1 cellular context compared by ENCODE assay signal in the genomic region with DNA sequence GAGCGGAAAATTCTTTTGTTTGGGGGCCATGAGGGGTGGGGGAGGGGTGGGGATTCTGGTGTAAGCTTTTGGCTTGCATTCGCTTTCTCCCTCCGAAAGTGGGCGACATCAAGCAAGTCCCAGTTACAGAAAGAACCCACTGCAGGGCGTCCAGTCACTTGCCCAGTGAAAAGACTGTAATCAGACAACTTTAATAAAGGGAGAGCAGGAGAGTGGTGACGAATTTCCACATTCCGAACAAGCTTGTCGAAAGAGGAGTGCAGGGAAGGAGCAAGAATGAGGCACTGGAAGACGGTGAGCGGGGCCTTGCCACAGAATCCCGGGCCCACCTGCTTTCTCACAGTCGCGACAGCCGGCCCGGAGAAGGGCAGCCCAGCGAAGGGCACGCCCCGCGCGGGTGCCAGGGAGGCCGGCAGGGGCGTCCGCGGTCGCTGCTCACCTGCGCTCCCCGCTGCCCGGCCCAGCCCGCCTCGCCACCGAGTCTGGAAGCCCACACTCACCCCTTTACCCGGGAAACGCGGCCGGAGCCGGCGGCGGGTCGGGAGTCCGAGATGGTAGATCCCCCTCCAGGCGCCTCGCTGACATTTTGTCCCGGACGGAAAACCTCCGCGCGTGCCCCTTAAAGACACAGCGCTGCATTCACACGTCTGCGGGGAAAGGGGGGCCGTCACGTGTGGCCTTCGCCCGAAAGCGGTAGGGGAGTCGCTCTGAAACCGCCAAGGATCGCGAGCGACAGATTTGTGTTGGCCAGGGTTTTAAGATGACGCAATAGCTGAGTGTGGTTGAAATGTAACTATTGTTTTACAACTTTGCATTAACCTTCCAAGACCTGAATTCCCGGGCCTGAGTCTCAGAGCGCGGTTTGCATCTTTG.
TF ChIP-seq lines count a peak whose summit lies in the region.

A gene with protein sequence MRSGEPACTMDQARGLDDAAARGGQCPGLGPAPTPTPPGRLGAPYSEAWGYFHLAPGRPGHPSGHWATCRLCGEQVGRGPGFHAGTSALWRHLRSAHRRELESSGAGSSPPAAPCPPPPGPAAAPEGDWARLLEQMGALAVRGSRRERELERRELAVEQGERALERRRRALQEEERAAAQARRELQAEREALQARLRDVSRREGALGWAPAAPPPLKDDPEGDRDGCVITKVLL (minus strand): TSS at position 675 of the 873 bp plus-strand sequence. CDS start 9,407 bp downstream, outside the sequence.

TF ChIP-seq in HepG2, 621 proteins besides CTCF, POLR2A, EP300 and RAD21 (continued from another document and continues in another):
- no peak for TF ChIP-seq GABPA (IDR thresholded peaks at IDR 0.05; ENCODE audit: low read depth, low read length)
- no peak for TF ChIP-seq GABPA (CRISPR knock-in tag; IDR thresholded peaks at IDR 0.05; ENCODE audit: low read depth)
- TF ChIP-seq ZFAT (CRISPR knock-in tag; conservative IDR thresholded peaks at IDR 0.05) = no peak
- TF ChIP-seq, protein P1, sequence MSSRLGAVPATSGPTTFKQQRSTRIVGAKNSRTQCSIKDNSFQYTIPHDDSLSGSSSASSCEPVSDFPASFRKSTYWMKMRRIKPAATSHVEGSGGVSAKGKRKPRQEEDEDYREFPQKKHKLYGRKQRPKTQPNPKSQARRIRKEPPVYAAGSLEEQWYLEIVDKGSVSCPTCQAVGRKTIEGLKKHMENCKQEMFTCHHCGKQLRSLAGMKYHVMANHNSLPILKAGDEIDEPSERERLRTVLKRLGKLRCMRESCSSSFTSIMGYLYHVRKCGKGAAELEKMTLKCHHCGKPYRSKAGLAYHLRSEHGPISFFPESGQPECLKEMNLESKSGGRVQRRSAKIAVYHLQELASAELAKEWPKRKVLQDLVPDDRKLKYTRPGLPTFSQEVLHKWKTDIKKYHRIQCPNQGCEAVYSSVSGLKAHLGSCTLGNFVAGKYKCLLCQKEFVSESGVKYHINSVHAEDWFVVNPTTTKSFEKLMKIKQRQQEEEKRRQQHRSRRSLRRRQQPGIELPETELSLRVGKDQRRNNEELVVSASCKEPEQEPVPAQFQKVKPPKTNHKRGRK (CRISPR knock-in tag; IDR thresholded peaks at IDR 0.05) = no peak
- TF ChIP-seq ZNF292 (CRISPR knock-in tag; IDR thresholded peaks at IDR 0.05; ENCODE audit: borderline replicate concordance, low read depth) = no peak
- no peak for TF ChIP-seq NFATC3 (CRISPR knock-in tag; IDR thresholded peaks at IDR 0.05)
- TF ChIP-seq ZBED4 (CRISPR knock-in tag; IDR thresholded peaks at IDR 0.05; ENCODE audit: borderline replicate concordance) = peak; percentile 84
- TF ChIP-seq ZNF501 (CRISPR knock-in tag; IDR thresholded peaks at IDR 0.05) = 0 out of 2 replicates have a peak, but pooled peaks have one; percentile 76
- TF ChIP-seq, protein P2, sequence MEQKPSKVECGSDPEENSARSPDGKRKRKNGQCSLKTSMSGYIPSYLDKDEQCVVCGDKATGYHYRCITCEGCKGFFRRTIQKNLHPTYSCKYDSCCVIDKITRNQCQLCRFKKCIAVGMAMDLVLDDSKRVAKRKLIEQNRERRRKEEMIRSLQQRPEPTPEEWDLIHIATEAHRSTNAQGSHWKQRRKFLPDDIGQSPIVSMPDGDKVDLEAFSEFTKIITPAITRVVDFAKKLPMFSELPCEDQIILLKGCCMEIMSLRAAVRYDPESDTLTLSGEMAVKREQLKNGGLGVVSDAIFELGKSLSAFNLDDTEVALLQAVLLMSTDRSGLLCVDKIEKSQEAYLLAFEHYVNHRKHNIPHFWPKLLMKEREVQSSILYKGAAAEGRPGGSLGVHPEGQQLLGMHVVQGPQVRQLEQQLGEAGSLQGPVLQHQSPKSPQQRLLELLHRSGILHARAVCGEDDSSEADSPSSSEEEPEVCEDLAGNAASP (CRISPR knock-in tag; IDR thresholded peaks at IDR 0.05; ENCODE audit: borderline replicate concordance) = no peak; the same call in 1 of the 2 replicates
- TF ChIP-seq CCDC6 (CRISPR knock-in tag; IDR thresholded peaks at IDR 0.05) = no peak
- TF ChIP-seq, protein P3, sequence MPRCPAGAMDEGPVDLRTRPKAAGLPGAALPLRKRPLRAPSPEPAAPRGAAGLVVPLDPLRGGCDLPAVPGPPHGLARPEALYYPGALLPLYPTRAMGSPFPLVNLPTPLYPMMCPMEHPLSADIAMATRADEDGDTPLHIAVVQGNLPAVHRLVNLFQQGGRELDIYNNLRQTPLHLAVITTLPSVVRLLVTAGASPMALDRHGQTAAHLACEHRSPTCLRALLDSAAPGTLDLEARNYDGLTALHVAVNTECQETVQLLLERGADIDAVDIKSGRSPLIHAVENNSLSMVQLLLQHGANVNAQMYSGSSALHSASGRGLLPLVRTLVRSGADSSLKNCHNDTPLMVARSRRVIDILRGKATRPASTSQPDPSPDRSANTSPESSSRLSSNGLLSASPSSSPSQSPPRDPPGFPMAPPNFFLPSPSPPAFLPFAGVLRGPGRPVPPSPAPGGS (CRISPR knock-in tag; IDR thresholded peaks at IDR 0.05) = no peak; the same call in 1 of the 2 replicates
- no peak for TF ChIP-seq REL (CRISPR knock-in tag; conservative IDR thresholded peaks at IDR 0.05)
- TF ChIP-seq ZNF441 (CRISPR knock-in tag; IDR thresholded peaks at IDR 0.05; ENCODE audit: borderline replicate concordance) = no peak
- peak; percentile 47 for TF ChIP-seq GFI1 (CRISPR knock-in tag; IDR thresholded peaks at IDR 0.05; ENCODE audit: borderline replicate concordance)
- TF ChIP-seq ZNF367 (CRISPR knock-in tag; IDR thresholded peaks at IDR 0.05; ENCODE audit: borderline replicate concordance) = no peak
- TF ChIP-seq NRL (CRISPR knock-in tag; IDR thresholded peaks at IDR 0.05; ENCODE audit: borderline replicate concordance) = peak; percentile 49; the same call in 1 of the 2 replicates
- TF ChIP-seq ZNF138 (CRISPR knock-in tag; IDR thresholded peaks at IDR 0.05; ENCODE audit: low read depth) = peak; percentile 88; the same call in 1 of the 2 replicates
- 0 out of 2 replicates have a peak, but pooled peaks have one; percentile 23 for TF ChIP-seq SALL2 (CRISPR knock-in tag; IDR thresholded peaks at IDR 0.05)
- TF ChIP-seq, protein P4, sequence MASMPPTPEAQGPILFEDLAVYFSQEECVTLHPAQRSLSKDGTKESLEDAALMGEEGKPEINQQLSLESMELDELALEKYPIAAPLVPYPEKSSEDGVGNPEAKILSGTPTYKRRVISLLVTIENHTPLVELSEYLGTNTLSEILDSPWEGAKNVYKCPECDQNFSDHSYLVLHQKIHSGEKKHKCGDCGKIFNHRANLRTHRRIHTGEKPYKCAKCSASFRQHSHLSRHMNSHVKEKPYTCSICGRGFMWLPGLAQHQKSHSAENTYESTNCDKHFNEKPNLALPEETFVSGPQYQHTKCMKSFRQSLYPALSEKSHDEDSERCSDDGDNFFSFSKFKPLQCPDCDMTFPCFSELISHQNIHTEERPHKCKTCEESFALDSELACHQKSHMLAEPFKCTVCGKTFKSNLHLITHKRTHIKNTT (CRISPR knock-in tag; IDR thresholded peaks at IDR 0.05) = no peak
- no peak for TF ChIP-seq ZNF30 (CRISPR knock-in tag; IDR thresholded peaks at IDR 0.05)
- peak; percentile 9; the same call in 1 of the 2 replicates for TF ChIP-seq FOXA3 (CRISPR knock-in tag; IDR thresholded peaks at IDR 0.05)
- no peak for TF ChIP-seq ZNF510 (CRISPR knock-in tag; IDR thresholded peaks at IDR 0.05; ENCODE audit: low read depth)
- TF ChIP-seq TOE1 (CRISPR knock-in tag; IDR thresholded peaks at IDR 0.05) = no peak
- TF ChIP-seq CC2D1A (CRISPR knock-in tag; IDR thresholded peaks at IDR 0.05) = no peak
- TF ChIP-seq ZMAT5 (CRISPR knock-in tag; IDR thresholded peaks at IDR 0.05; ENCODE audit: borderline replicate concordance, low read depth) = no peak
- TF ChIP-seq, protein P5, sequence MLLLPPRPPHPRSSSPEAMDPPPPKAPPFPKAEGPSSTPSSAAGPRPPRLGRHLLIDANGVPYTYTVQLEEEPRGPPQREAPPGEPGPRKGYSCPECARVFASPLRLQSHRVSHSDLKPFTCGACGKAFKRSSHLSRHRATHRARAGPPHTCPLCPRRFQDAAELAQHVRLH (CRISPR knock-in tag; IDR thresholded peaks at IDR 0.05; ENCODE audit: borderline replicate concordance, low read depth) = no peak
- TF ChIP-seq GATA4 (IDR thresholded peaks at IDR 0.05; ENCODE audit: borderline replicate concordance, low read depth) = no peak
- no peak for TF ChIP-seq ELF1 (CRISPR knock-in tag; IDR thresholded peaks at IDR 0.05)
- no peak for TF ChIP-seq FOXJ3 (CRISPR knock-in tag; IDR thresholded peaks at IDR 0.05; ENCODE audit: borderline replicate concordance)
- no peak for TF ChIP-seq SMARCE1 (IDR thresholded peaks at IDR 0.05; ENCODE audit: borderline replicate concordance)
- TF ChIP-seq ZNF282 (IDR thresholded peaks at IDR 0.05; ENCODE audit: partially characterized antibody) = no peak
- no peak for TF ChIP-seq ZNF619 (CRISPR knock-in tag; IDR thresholded peaks at IDR 0.05)
- TF ChIP-seq ZNF232 (CRISPR knock-in tag; IDR thresholded peaks at IDR 0.05; ENCODE audit: borderline replicate concordance) = peak; percentile 32; the same call in 1 of the 2 replicates
- no peak for TF ChIP-seq ZNF780A (CRISPR knock-in tag; IDR thresholded peaks at IDR 0.05)
- TF ChIP-seq TSC22D2 (CRISPR knock-in tag; IDR thresholded peaks at IDR 0.05; ENCODE audit: borderline replicate concordance) = 0 out of 2 replicates have a peak, but pooled peaks have one; percentile 4
- TF ChIP-seq, protein P6, sequence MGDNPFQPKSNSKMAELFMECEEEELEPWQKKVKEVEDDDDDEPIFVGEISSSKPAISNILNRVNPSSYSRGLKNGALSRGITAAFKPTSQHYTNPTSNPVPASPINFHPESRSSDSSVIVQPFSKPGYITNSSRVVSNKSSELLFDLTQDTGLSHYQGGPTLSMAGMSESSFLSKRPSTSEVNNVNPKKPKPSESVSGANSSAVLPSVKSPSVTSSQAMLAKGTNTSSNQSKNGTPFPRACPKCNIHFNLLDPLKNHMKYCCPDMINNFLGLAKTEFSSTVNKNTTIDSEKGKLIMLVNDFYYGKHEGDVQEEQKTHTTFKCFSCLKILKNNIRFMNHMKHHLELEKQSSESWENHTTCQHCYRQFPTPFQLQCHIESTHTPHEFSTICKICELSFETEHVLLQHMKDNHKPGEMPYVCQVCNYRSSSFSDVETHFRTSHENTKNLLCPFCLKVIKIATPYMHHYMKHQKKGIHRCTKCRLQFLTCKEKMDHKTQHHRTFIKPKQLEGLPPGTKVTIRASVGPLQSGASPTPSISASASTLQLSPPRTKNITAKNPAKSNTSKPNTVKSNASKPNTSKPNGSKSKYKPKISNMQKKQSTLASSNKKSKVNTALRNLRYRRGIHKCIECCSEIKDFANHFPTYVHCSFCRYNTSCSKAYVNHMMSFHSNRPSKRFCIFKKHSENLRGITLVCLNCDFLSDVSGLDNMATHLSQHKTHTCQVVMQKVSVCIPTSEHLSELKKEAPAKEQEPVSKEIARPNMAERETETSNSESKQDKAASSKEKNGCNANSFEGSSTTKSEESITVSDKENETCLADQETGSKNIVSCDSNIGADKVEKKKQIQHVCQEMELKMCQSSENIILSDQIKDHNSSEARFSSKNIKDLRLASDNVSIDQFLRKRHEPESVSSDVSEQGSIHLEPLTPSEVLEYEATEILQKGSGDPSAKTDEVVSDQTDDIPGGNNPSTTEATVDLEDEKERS (CRISPR knock-in tag; IDR thresholded peaks at IDR 0.05) = no peak; the same call in 1 of the 2 replicates
- no peak for TF ChIP-seq ATF5 (CRISPR knock-in tag; IDR thresholded peaks at IDR 0.05; ENCODE audit: low read depth)
- TF ChIP-seq ZNF607 (CRISPR knock-in tag; IDR thresholded peaks at IDR 0.05; ENCODE audit: borderline replicate concordance) = peak; percentile 88
- peak; percentile 24; the same call in 1 of the 2 replicates for TF ChIP-seq HNF1B (CRISPR knock-in tag; IDR thresholded peaks at IDR 0.05)
- 0 out of 2 replicates have a peak, but pooled peaks have one; percentile 15 for TF ChIP-seq ZNF614 (CRISPR knock-in tag; IDR thresholded peaks at IDR 0.05; ENCODE audit: borderline replicate concordance)
- no peak for TF ChIP-seq PAF1 (CRISPR knock-in tag; IDR thresholded peaks at IDR 0.05)
- TF ChIP-seq ZNF577 (CRISPR knock-in tag; IDR thresholded peaks at IDR 0.05; ENCODE audit: borderline replicate concordance, low read depth) = no peak
